Comparison of ENCODE assay signal across 13 cellular contexts in genomic region chr10:132543916-132544743, GRCh38. TPM values are rescaled to one million over a fixed set of nuclear protein-coding genes. Genes with fewer than 3 reads are reported as not detected.
DNase-seq lines count a peak whose midpoint lies in the region; TF ChIP-seq lines count a peak whose summit lies in the region.
"Had no signal": no experiment of that assay in that cellular context is flagged by ENCODE, and none has a peak within 500 bp of the region (broad histone marks: within the 10 kb centered on the region; RNA-seq: fewer than 3 reads in every experiment).

No MANE protein-coding gene starts in this region.

- H3K27ac ChIP-seq in right atrium auricular region: no peak overlapping the region
- H3K27ac ChIP-seq in thymus (ENCODE audit: low read depth): no peak overlapping the region
- H3K27ac ChIP-seq: ascending aorta, epithelial cell of prostate, pancreas, VCaP had no signal

- H3K4me3 Mint-ChIP-seq in activated naive CD4-positive, alpha-beta T cell treated with anti-CD3 and anti-CD28 coated beads, Interleukin-2, amount 50 U/mL, for 24 hours: peak overlapping the region; percentile 91

- H3K4me3 ChIP-seq in right atrium auricular region (no peak overlapping the region), mononuclear cell (ENCODE audit: low read length) (peak overlapping the region; percentile 14), thymus (ENCODE audit: low read length) (peak overlapping the region; percentile 37)
- H3K4me3 ChIP-seq: pancreas had no signal

- H3K36me3 ChIP-seq in right atrium auricular region (no peaks in the 10 kb centered on the region), thymus (ENCODE audit: control insufficient read depth, insufficient read depth) (peaks cover 3% of the 10 kb centered on the region)
- H3K36me3 ChIP-seq: ascending aorta, pancreas had no signal

- no peak for TF ChIP-seq CTCF in right atrium auricular region (IDR thresholded peaks at IDR 0.05)

- no peaks in the 10 kb centered on the region for H3K9me3 ChIP-seq in right atrium auricular region
- no peaks in the 10 kb centered on the region for H3K9me3 ChIP-seq in mononuclear cell (ENCODE audit: low read depth, low read length)
- no peaks in the 10 kb centered on the region for H3K9me3 ChIP-seq in thymus (ENCODE audit: control insufficient read depth)
- H3K9me3 ChIP-seq: ascending aorta, pancreas had no signal

- H3K27me3 Mint-ChIP-seq in activated naive CD4-positive, alpha-beta T cell treated with anti-CD3 and anti-CD28 coated beads, Interleukin-2, amount 50 U/mL, for 24 hours: no peaks in the 10 kb centered on the region

- H3K36me3 Mint-ChIP-seq in activated naive CD4-positive, alpha-beta T cell treated with anti-CD3 and anti-CD28 coated beads, Interleukin-2, amount 50 U/mL, for 24 hours: peaks cover 2% of the 10 kb centered on the region

- H3K4me1 Mint-ChIP-seq in activated naive CD4-positive, alpha-beta T cell treated with anti-CD3 and anti-CD28 coated beads, Interleukin-2, amount 50 U/mL, for 24 hours: peaks cover 94% of the 10 kb centered on the region

- DNase-seq in cardiac septum (ENCODE audit: low spot score) (peak; percentile 38), right atrium auricular region (ENCODE audit: low spot score) (no peak), kidney tubule cell (ENCODE audit: low spot score) (no peak), AG08396 (ENCODE audit: low spot score) (no peak), glomerular visceral epithelial cell (ENCODE audit: extremely low spot score) (no peak)
- DNase-seq: NCI-H1930 had no signal

- WGBS in thymus: 58% methylated on average over 28 of the region's 28 CpGs

- intact Hi-C loops in cardiac septum (cut with DNase I): no loop called here

- no peaks in the 10 kb centered on the region for H3K9me3 Mint-ChIP-seq in activated naive CD4-positive, alpha-beta T cell treated with anti-CD3 and anti-CD28 coated beads, Interleukin-2, amount 50 U/mL, for 24 hours

- H3K4me1 ChIP-seq in right atrium auricular region (peaks cover 3 to 81% of the 10 kb centered on the region in 2 donors), mononuclear cell (ENCODE audit: insufficient read depth, low read length) (peaks cover 91% of the 10 kb centered on the region), thymus (ENCODE audit: control insufficient read depth, insufficient read depth, low read length) (peaks cover 42% of the 10 kb centered on the region)

- H3K27ac Mint-ChIP-seq in activated naive CD4-positive, alpha-beta T cell treated with anti-CD3 and anti-CD28 coated beads, Interleukin-2, amount 50 U/mL, for 24 hours: peak overlapping the region; percentile 88

- H3K27me3 ChIP-seq in right atrium auricular region (no peaks in the 10 kb centered on the region), mononuclear cell (ENCODE audit: insufficient read depth, low read length) (no peaks in the 10 kb centered on the region), thymus (ENCODE audit: control insufficient read depth, insufficient read depth) (no peaks in the 10 kb centered on the region)
- H3K27me3 ChIP-seq: ascending aorta, pancreas had no signal

RNA-seq across cellular contexts. Expression of gene INPP5A, which starts 6.5 kb away (rescaled TPM):
- 121 TPM for total RNA-seq in cardiac septum
- total RNA-seq in right atrium auricular region: 100 to 1,000 TPM; 116 to 143 TPM
- total RNA-seq in mononuclear cell: 18.6 TPM
- polyA plus RNA-seq in thymus: 14.6 TPM

Comparison
In these comparisons a context has a peak if more than half of its experiments do, and no peak if none do; other contexts are left out.
1. H3K4me3 ChIP-seq: peak in mononuclear cell (single experiment) and thymus (single experiment); none in right atrium auricular region (0 of 2).